In genomic region chr14:53872551-53873188, GRCh38 we compare ENCODE assay signal across 1 cellular context.
TF ChIP-seq lines count a peak whose summit lies in the region.

No MANE protein-coding gene starts in this region.

TF ChIP-seq in GM12878, 131 proteins besides CTCF, POLR2A, EP300 and RAD21 (continued from another document):
- TF ChIP-seq DPF2 (IDR thresholded peaks at IDR 0.05) (no peak), ZNF384 (IDR thresholded peaks at IDR 0.05; ENCODE audit: borderline replicate concordance, low read depth, low read length) (no peak)
